ENCODE assay signal across 8 cellular contexts in genomic region chr3:61894988-61895935, GRCh38.
DNase-seq lines count a peak whose midpoint lies in the region; ATAC-seq and TF ChIP-seq lines count a peak whose summit lies in the region.

No MANE protein-coding gene starts in this region.

- H3K27me3 ChIP-seq in kidney epithelial cell (ENCODE audit: control insufficient read depth, insufficient read depth, low read length) = no peaks in the 10 kb centered on the region

- no peak overlapping the region for H3K4me3 ChIP-seq in OCI-LY7 (ENCODE audit: low read depth, low read length, poor library complexity, severe bottlenecking)
- no peak overlapping the region for H3K4me3 ChIP-seq in astrocyte of the spinal cord (ENCODE audit: low read depth, low read length)
- no peak overlapping the region for H3K4me3 ChIP-seq in kidney epithelial cell (ENCODE audit: low read depth, low read length)

- TF ChIP-seq CTCF in OCI-LY7 (conservative IDR thresholded peaks at IDR 0.05; ENCODE audit: low read length) (no peak), astrocyte of the spinal cord (IDR thresholded peaks at IDR 0.05; ENCODE audit: low read depth, low read length) (no peak), kidney epithelial cell (IDR thresholded peaks at IDR 0.05; ENCODE audit: insufficient read depth, low read length, poor library complexity, severe bottlenecking) (peak; percentile 22)

- BruUV-seq in OCI-LY7 (replicated peaks; lab: Mats Ljungman, UMichigan) = no TSS peak

- peak; percentile 70 for DNase-seq in DMS 273 (lab: John Stamatoyannopoulos, UW; ENCODE audit: unreplicated experiment)
- peak; percentile 59 for DNase-seq in OCI-LY7 (ENCODE audit: low spot score)
- DNase-seq in astrocyte of the spinal cord (ENCODE audit: low read depth, low spot score) = peak; percentile 95
- DNase-seq in kidney epithelial cell (ENCODE audit: low read depth) = peak; percentile 98
- peak; percentile 11 for DNase-seq in stimulated activated CD8-positive, alpha-beta memory T cell treated with anti-CD3 and anti-CD28 coated beads, Interleukin-12 subunit alpha, Interleukin-12 subunit beta, amount 100 ng/mL, for 24 hours (ENCODE audit: extremely low read depth)
- DNase-seq in NCI-H1694 (lab: John Stamatoyannopoulos, UW) = no peak

- ATAC-seq in GM19035 (IDR thresholded peaks at IDR 0.05; ENCODE audit: unreplicated experiment) = peak; percentile 97
- peak; percentile 94 for ATAC-seq in HG03095 (IDR thresholded peaks at IDR 0.05; ENCODE audit: unreplicated experiment)

- no peaks in the 10 kb centered on the region for H3K9me2 ChIP-seq in OCI-LY7 (ENCODE audit: insufficient read depth, low read length)

- POLR2A ChIA-PET in OCI-LY7 (lab: Charles Lee) = interaction anchor here (0.6 kb wide), 3 partner anchors 81 to 391 kb away, joined by 3 to 7 read pairs (median 4); no protein-coding TSS in a partner anchor

- H3K4me2 ChIP-seq in OCI-LY7 (ENCODE audit: low read length) = no peak overlapping the region

- in situ Hi-C loops in astrocyte of the spinal cord (cut with HindIII; ENCODE audit: low sequenced_read_pairs) = no loop called here

- H2AFZ ChIP-seq in OCI-LY7 (ENCODE audit: low read length) = no peak overlapping the region

- H3K4me1 ChIP-seq in OCI-LY7 (ENCODE audit: insufficient read depth, low read length, poor library complexity, severe bottlenecking) = no peaks in the 10 kb centered on the region

- H3K79me2 ChIP-seq in OCI-LY7 (ENCODE audit: insufficient read depth, low read depth, low read length) = no peaks in the 10 kb centered on the region

- CTCF ChIA-PET in OCI-LY7 (lab: Charles Lee; ENCODE audit: unreplicated experiment) = no interaction called here

- intact Hi-C loops in OCI-LY7 (cut with micrococcal nuclease; ENCODE audit: unreplicated experiment) = no loop called here

- no peaks in the 10 kb centered on the region for H3K9me3 ChIP-seq in OCI-LY7 (ENCODE audit: low read length)

- no peaks in the 10 kb centered on the region for H4K20me1 ChIP-seq in OCI-LY7 (ENCODE audit: insufficient read depth, low read length)

- H3K36me3 ChIP-seq in OCI-LY7 (ENCODE audit: insufficient read depth, low read length) (no peaks in the 10 kb centered on the region), kidney epithelial cell (ENCODE audit: control insufficient read depth, insufficient read depth, low read length) (no peaks in the 10 kb centered on the region)

- no peak overlapping the region for H3K27ac ChIP-seq in OCI-LY7 (ENCODE audit: low read depth, low read length, poor library complexity, severe bottlenecking)
